16 cellular contexts compared by ENCODE assay signal in the genomic region with DNA sequence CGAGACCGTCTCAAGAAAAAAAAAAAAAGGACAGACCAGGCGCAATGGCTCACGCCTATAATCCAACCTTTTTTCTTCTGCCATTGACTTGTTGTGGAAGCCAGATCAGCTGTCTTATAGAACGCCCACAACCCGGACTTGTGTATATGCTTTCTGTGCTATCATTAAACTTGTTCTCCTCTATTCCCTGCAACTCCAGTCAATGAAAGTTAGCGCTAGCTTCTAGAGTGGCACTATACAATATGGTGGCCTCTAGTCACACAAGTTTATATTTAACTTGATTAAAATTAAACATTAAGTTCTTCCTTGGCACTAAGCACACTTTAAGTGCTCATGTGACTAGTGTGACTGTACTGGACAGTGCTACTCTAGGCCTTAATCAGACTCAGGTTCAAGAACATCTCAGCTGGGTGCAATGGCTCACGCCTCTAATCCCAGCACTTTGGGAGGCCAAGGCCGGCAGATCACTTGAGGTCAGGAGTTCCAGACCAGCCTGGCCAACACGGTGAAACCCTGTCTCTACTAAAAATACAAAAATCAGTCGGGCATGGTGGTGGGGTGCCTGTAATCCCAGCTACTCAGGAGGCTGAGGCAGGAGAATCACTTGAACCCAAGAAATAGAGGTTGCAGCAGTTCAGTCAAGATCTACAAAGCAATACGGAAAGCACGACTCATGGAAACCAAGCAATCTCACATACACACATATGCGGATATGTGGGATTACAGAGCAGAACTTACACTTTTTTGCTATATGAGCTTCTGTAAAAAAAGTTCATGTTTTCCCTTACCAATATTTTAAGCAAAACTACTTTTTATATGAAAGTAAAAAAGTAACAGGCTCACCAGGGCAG. TPM values are rescaled to one million over a fixed set of nuclear protein-coding genes. Genes with fewer than 3 reads are reported as not detected.
DNase-seq lines count a peak whose midpoint lies in the region; ATAC-seq and TF ChIP-seq lines count a peak whose summit lies in the region.
"Had no signal": no experiment of that assay in that cellular context is flagged by ENCODE, and none has a peak within 500 bp of the region (broad histone marks: within the 10 kb centered on the region; RNA-seq: fewer than 3 reads in every experiment).

No MANE protein-coding gene starts in this region.

- no peak for DNase-seq in natural killer cell treated with Interleukin-12 subunit alpha and Interleukin-12 subunit beta and Interleukin-15 and Interleukin-18, amount 100 ng/mL, for 72 hours (ENCODE audit: low spot score)
- no peak for DNase-seq in natural killer cell
- DNase-seq in lower lobe of right lung: no peak
- peak; percentile 27 for DNase-seq in upper lobe of right lung
- DNase-seq in posterior vena cava (ENCODE audit: low spot score): no peak
- DNase-seq: brain microvascular endothelial cell, GF-D8, NCI-H1436, NCI-H2171 treated with DMSO at 0.1 percent for 48 hours, Peyer's patch, SK-N-SH, testis had no signal

- peak overlapping the region; percentile 54 for H3K4me3 Mint-ChIP-seq in natural killer cell treated with Interleukin-12 subunit alpha and Interleukin-12 subunit beta and Interleukin-15 and Interleukin-18, amount 100 ng/mL, for 72 hours
- no peak overlapping the region for H3K4me3 Mint-ChIP-seq in natural killer cell
- peak overlapping the region; percentile 56 for H3K4me3 Mint-ChIP-seq in activated T-helper 17 cell treated with anti-CD3 and anti-CD28 coated beads, Interleukin-2, amount 50 U/mL, for 72 hours
- H3K4me3 Mint-ChIP-seq: B cell had no signal

- no peaks in the 10 kb centered on the region for H3K9me3 ChIP-seq in lower lobe of right lung
- H3K9me3 ChIP-seq in upper lobe of right lung: no peaks in the 10 kb centered on the region
- H3K9me3 ChIP-seq: Peyer's patch, SK-N-SH, testis had no signal

- H3K36me3 ChIP-seq in lower lobe of right lung: peaks cover 97% of the 10 kb centered on the region
- peaks cover 96% of the 10 kb centered on the region for H3K36me3 ChIP-seq in upper lobe of right lung

- peak overlapping the region; percentile 84 to 93 for H3K27ac Mint-ChIP-seq in natural killer cell treated with Interleukin-12 subunit alpha and Interleukin-12 subunit beta and Interleukin-15 and Interleukin-18, amount 100 ng/mL, for 72 hours
- no peak overlapping the region for H3K27ac Mint-ChIP-seq in natural killer cell
- peak overlapping the region; percentile 91 for H3K27ac Mint-ChIP-seq in activated T-helper 17 cell treated with anti-CD3 and anti-CD28 coated beads, Interleukin-2, amount 50 U/mL, for 72 hours
- H3K27ac Mint-ChIP-seq: B cell had no signal

- ATAC-seq in natural killer cell treated with Interleukin-12 subunit alpha and Interleukin-12 subunit beta and Interleukin-15 and Interleukin-18, amount 100 ng/mL, for 72 hours: no peak
- ATAC-seq in natural killer cell (no peak), lower lobe of right lung (peak; percentile 27 to 33), upper lobe of right lung (peak; percentile 17), GM21529 (IDR thresholded peaks at IDR 0.05; ENCODE audit: unreplicated experiment) (no peak)
- peak; percentile 31 for ATAC-seq in activated T-helper 17 cell treated with anti-CD3 and anti-CD28 coated beads, Interleukin-2, amount 50 U/mL, for 72 hours (replicated peaks)
- ATAC-seq: esophagus mucosa had no signal

- TF ChIP-seq CTCF in natural killer cell (IDR thresholded peaks at IDR 0.05) (no peak), lower lobe of right lung (IDR thresholded peaks at IDR 0.05) (no peak), upper lobe of right lung (IDR thresholded peaks at IDR 0.05) (no peak)

- H3K27me3 Mint-ChIP-seq in natural killer cell treated with Interleukin-12 subunit alpha and Interleukin-12 subunit beta and Interleukin-15 and Interleukin-18, amount 100 ng/mL, for 72 hours: no peaks in the 10 kb centered on the region
- H3K27me3 Mint-ChIP-seq in natural killer cell (ENCODE audit: low read depth in 2 of 2): no peaks in the 10 kb centered on the region
- H3K27me3 Mint-ChIP-seq in activated T-helper 17 cell treated with anti-CD3 and anti-CD28 coated beads, Interleukin-2, amount 50 U/mL, for 72 hours: no peaks in the 10 kb centered on the region
- H3K27me3 Mint-ChIP-seq: B cell had no signal

- H3K4me3 ChIP-seq in lower lobe of right lung: no peak overlapping the region
- no peak overlapping the region for H3K4me3 ChIP-seq in upper lobe of right lung
- H3K4me3 ChIP-seq: Peyer's patch, testis had no signal

- H3K9me3 Mint-ChIP-seq in natural killer cell treated with Interleukin-12 subunit alpha and Interleukin-12 subunit beta and Interleukin-15 and Interleukin-18, amount 100 ng/mL, for 72 hours: no peaks in the 10 kb centered on the region
- H3K9me3 Mint-ChIP-seq in natural killer cell: no peaks in the 10 kb centered on the region
- no peaks in the 10 kb centered on the region for H3K9me3 Mint-ChIP-seq in activated T-helper 17 cell treated with anti-CD3 and anti-CD28 coated beads, Interleukin-2, amount 50 U/mL, for 72 hours

- intact Hi-C loops in natural killer cell (cut with micrococcal nuclease): loop anchor here (10.0 kb wide), 1 partner anchor 121 kb away; no protein-coding TSS in a partner anchor
- intact Hi-C loops in lower lobe of right lung (cut with DNase I): no loop called here
- intact Hi-C loops in upper lobe of right lung (cut with DNase I): no loop called here
- intact Hi-C loops in posterior vena cava (cut with DNase I): loop anchor here (2.0 to 10.0 kb wide), 2 partner anchors 53 to 161 kb away; no protein-coding TSS in a partner anchor

- peaks cover 33% of the 10 kb centered on the region for H3K36me3 Mint-ChIP-seq in natural killer cell treated with Interleukin-12 subunit alpha and Interleukin-12 subunit beta and Interleukin-15 and Interleukin-18, amount 100 ng/mL, for 72 hours
- H3K36me3 Mint-ChIP-seq in natural killer cell: peaks cover 19% of the 10 kb centered on the region
- peaks cover 100% of the 10 kb centered on the region for H3K36me3 Mint-ChIP-seq in activated T-helper 17 cell treated with anti-CD3 and anti-CD28 coated beads, Interleukin-2, amount 50 U/mL, for 72 hours (ENCODE audit: low read depth)

- H3K27ac ChIP-seq in lower lobe of right lung (no peak overlapping the region), upper lobe of right lung (no peak overlapping the region)
- H3K27ac ChIP-seq: brain microvascular endothelial cell, Peyer's patch, testis had no signal

- no peaks in the 10 kb centered on the region for H3K27me3 ChIP-seq in lower lobe of right lung (ENCODE audit: low read depth)
- no peaks in the 10 kb centered on the region for H3K27me3 ChIP-seq in upper lobe of right lung
- H3K27me3 ChIP-seq: brain microvascular endothelial cell, Peyer's patch, testis had no signal

- peaks cover 36 to 43% of the 10 kb centered on the region in 2 donors for H3K4me1 Mint-ChIP-seq in natural killer cell treated with Interleukin-12 subunit alpha and Interleukin-12 subunit beta and Interleukin-15 and Interleukin-18, amount 100 ng/mL, for 72 hours (ENCODE audit: low read depth in 2 of 2)
- H3K4me1 Mint-ChIP-seq in natural killer cell: peaks cover 6% of the 10 kb centered on the region in 2 donors
- peaks cover 26% of the 10 kb centered on the region for H3K4me1 Mint-ChIP-seq in activated T-helper 17 cell treated with anti-CD3 and anti-CD28 coated beads, Interleukin-2, amount 50 U/mL, for 72 hours
- H3K4me1 Mint-ChIP-seq: B cell had no signal

- H3K4me1 ChIP-seq in lower lobe of right lung: no peaks in the 10 kb centered on the region
- no peaks in the 10 kb centered on the region for H3K4me1 ChIP-seq in upper lobe of right lung
- H3K4me1 ChIP-seq: Peyer's patch, testis had no signal

RNA-seq across cellular contexts. Expression of a gene that starts 18.8 kb away (rescaled TPM):
- total RNA-seq in natural killer cell treated with Interleukin-12 subunit alpha and Interleukin-12 subunit beta and Interleukin-15 and Interleukin-18, amount 100 ng/mL, for 72 hours: 10 to 100 TPM; 69.6 to 98.9 TPM
- total RNA-seq in natural killer cell: 100 to 1,000 TPM; 184 to 225 (median 188) TPM
- 10 to 100 TPM; 62.6 to 74.1 TPM for total RNA-seq in activated T-helper 17 cell treated with anti-CD3 and anti-CD28 coated beads, Interleukin-2, amount 50 U/mL, for 72 hours
- total RNA-seq in lower lobe of right lung: 110 TPM
- 112 TPM for total RNA-seq in upper lobe of right lung
- total RNA-seq in posterior vena cava: 100 to 1,000 TPM; 101 to 143 TPM

RNA-seq across cellular contexts. Expression of a gene that starts 41.0 kb away (rescaled TPM):
- 100 to 1,000 TPM in 1 of 2 donors, 10 to 100 TPM in 1; 76.7 to 148 TPM for total RNA-seq in natural killer cell treated with Interleukin-12 subunit alpha and Interleukin-12 subunit beta and Interleukin-15 and Interleukin-18, amount 100 ng/mL, for 72 hours
- total RNA-seq in natural killer cell: 10 to 100 TPM; 41.1 to 53.4 (median 47.5) TPM
- 100 to 1,000 TPM in 1 of 2 donors, 10 to 100 TPM in 1; 71.5 to 109 TPM for total RNA-seq in activated T-helper 17 cell treated with anti-CD3 and anti-CD28 coated beads, Interleukin-2, amount 50 U/mL, for 72 hours
- total RNA-seq in lower lobe of right lung: 22.5 TPM
- 16.7 TPM for total RNA-seq in upper lobe of right lung
- total RNA-seq in posterior vena cava: 10 to 100 TPM; 12.3 to 13.2 TPM

Comparison
In these comparisons a context has a peak if more than half of its experiments do, and no peak if none do; other contexts are left out.
1. H3K27ac Mint-ChIP-seq: peak in natural killer cell treated with Interleukin-12 subunit alpha and Interleukin-12 subunit beta and Interleukin-15 and Interleukin-18, amount 100 ng/mL, for 72 hours (2 of 2) and activated T-helper 17 cell treated with anti-CD3 and anti-CD28 coated beads, Interleukin-2, amount 50 U/mL, for 72 hours (single experiment); none in natural killer cell (0 of 2).
2. ATAC-seq: peak in activated T-helper 17 cell treated with anti-CD3 and anti-CD28 coated beads, Interleukin-2, amount 50 U/mL, for 72 hours (single experiment), lower lobe of right lung (2 of 2) and upper lobe of right lung (single experiment); none in natural killer cell treated with Interleukin-12 subunit alpha and Interleukin-12 subunit beta and Interleukin-15 and Interleukin-18, amount 100 ng/mL, for 72 hours (0 of 2), natural killer cell (0 of 3) and GM21529 (single experiment).
3. intact Hi-C loops: an anchor here in natural killer cell (10.0 kb wide) and posterior vena cava (2.0 to 10.0 kb wide); none called in lower lobe of right lung and upper lobe of right lung.